ENCODE assay signal across 15 cellular contexts in genomic region chr6:122458087-122458486, GRCh38.
"Had no signal": no experiment of that assay in that cellular context is flagged by ENCODE, and none has a peak within 500 bp of the region (broad histone marks: within the 10 kb centered on the region; RNA-seq: fewer than 3 reads in every experiment).

No MANE protein-coding gene starts in this region.

- H3K9me3 Mint-ChIP-seq: nephron, T-cell, WTC11 had no signal

- DNase-seq: activated CD8-positive, alpha-beta memory T cell treated with anti-CD3 and anti-CD28 coated beads, Interleukin-2, amount 50 U/mL, for 48 hours; activated gamma-delta T cell; brain microvascular endothelial cell; dermis blood vessel endothelial cell; left cardiac atrium; occipital lobe; spleen; stimulated activated CD4-positive, alpha-beta T cell treated with anti-CD3 and anti-CD28 coated beads, Interleukin-1b, Interleukin-23, amount 100 ng/mL, for 48 hours; stimulated activated naive CD4-positive, alpha-beta T cell; T-cell; upper lobe of left lung had no signal

- H3K27ac Mint-ChIP-seq: nephron, WTC11 had no signal

- H3K27ac ChIP-seq: brain microvascular endothelial cell, spleen had no signal

- H3K4me3 Mint-ChIP-seq: nephron, T-cell, WTC11 had no signal

- H3K9me3 ChIP-seq: spleen, upper lobe of left lung had no signal

- ATAC-seq: left cardiac atrium, sciatic nerve, T-cell, WTC11 had no signal

- H3K27me3 ChIP-seq: brain microvascular endothelial cell, spleen, upper lobe of left lung had no signal

- H3K27me3 Mint-ChIP-seq: T-cell had no signal

- H3K4me3 ChIP-seq: lung, spleen, upper lobe of left lung had no signal
